ENCODE assay signal across 1 cellular context in genomic region chr11:61747389-61748285, GRCh38.
TF ChIP-seq lines count a peak whose summit lies in the region.

No MANE protein-coding gene starts in this region.

TF ChIP-seq in HepG2, 621 proteins besides CTCF, POLR2A, EP300 and RAD21 (continued from another document and continues in another):
- TF ChIP-seq ZNF687 (CRISPR knock-in tag; IDR thresholded peaks at IDR 0.05), result peak; percentile 92
- peak; percentile 57; the same call in 1 of the 2 replicates for TF ChIP-seq ZNF329 (CRISPR knock-in tag; IDR thresholded peaks at IDR 0.05; ENCODE audit: low read depth)
- peak; percentile 61; the same call in 1 of the 2 replicates for TF ChIP-seq SMC3 (IDR thresholded peaks at IDR 0.05; ENCODE audit: low read length)
- TF ChIP-seq ZKSCAN8 (CRISPR knock-in tag; IDR thresholded peaks at IDR 0.05; ENCODE audit: borderline replicate concordance), result no peak
- TF ChIP-seq SP1 (IDR thresholded peaks at IDR 0.05), result no peak
- peak; percentile 52; the same call in 1 of the 2 replicates for TF ChIP-seq SP1 (CRISPR knock-in tag; IDR thresholded peaks at IDR 0.05)
- 0 out of 2 replicates have a peak, but pooled peaks have one; percentile 11 for TF ChIP-seq GZF1 (CRISPR knock-in tag; IDR thresholded peaks at IDR 0.05)
- TF ChIP-seq PRDM15 (CRISPR knock-in tag; IDR thresholded peaks at IDR 0.05), result no peak
- TF ChIP-seq ZNF296 (CRISPR knock-in tag; conservative IDR thresholded peaks at IDR 0.05), result peak; percentile 86; the same call in 1 of the 2 replicates
- peak; percentile 57; the same call in 1 of the 2 replicates for TF ChIP-seq ZNF281 (CRISPR knock-in tag; IDR thresholded peaks at IDR 0.05; ENCODE audit: borderline replicate concordance)
- TF ChIP-seq ZNF207 (IDR thresholded peaks at IDR 0.05; ENCODE audit: borderline replicate concordance), result no peak
- no peak for TF ChIP-seq KDM5B (CRISPR knock-in tag; IDR thresholded peaks at IDR 0.05; ENCODE audit: borderline replicate concordance)
- TF ChIP-seq NCOA5 (CRISPR knock-in tag; IDR thresholded peaks at IDR 0.05), result no peak
- peak; percentile 69; the same call in 1 of the 2 replicates for TF ChIP-seq ZBTB7B (CRISPR knock-in tag; IDR thresholded peaks at IDR 0.05)
- TF ChIP-seq ZNF674 (CRISPR knock-in tag; IDR thresholded peaks at IDR 0.05; ENCODE audit: low read depth), result no peak
- TF ChIP-seq ZNF891 (CRISPR knock-in tag; IDR thresholded peaks at IDR 0.05), result no peak; the same call in 1 of the 2 replicates
- TF ChIP-seq ZNF280B (CRISPR knock-in tag; IDR thresholded peaks at IDR 0.05; ENCODE audit: borderline replicate concordance), result no peak
- no peak for TF ChIP-seq ATF4 (CRISPR knock-in tag; IDR thresholded peaks at IDR 0.05)
- TF ChIP-seq PHF8 (CRISPR knock-in tag; IDR thresholded peaks at IDR 0.05), result peak; percentile 50; the same call in 1 of the 2 replicates
- peak; percentile 68; the same call in 1 of the 2 replicates for TF ChIP-seq ZNF574 (CRISPR knock-in tag; IDR thresholded peaks at IDR 0.05)
- peak; percentile 65; the same call in 1 of the 2 replicates for TF ChIP-seq SPEN (CRISPR knock-in tag; IDR thresholded peaks at IDR 0.05; ENCODE audit: low read depth)
- TF ChIP-seq ZNF282 (IDR thresholded peaks at IDR 0.05; ENCODE audit: partially characterized antibody), result no peak
- no peak for TF ChIP-seq SOX6 (IDR thresholded peaks at IDR 0.05)
- TF ChIP-seq SOX6 (CRISPR knock-in tag; IDR thresholded peaks at IDR 0.05), result peak; percentile 50
- TF ChIP-seq TEAD3 (CRISPR knock-in tag; optimal IDR thresholded peaks at IDR 0.05; ENCODE audit: borderline replicate concordance), result peak; percentile 77
- peak; percentile 86; the same call in 1 of the 2 replicates for TF ChIP-seq MIER3 (CRISPR knock-in tag; IDR thresholded peaks at IDR 0.05; ENCODE audit: borderline replicate concordance)
- TF ChIP-seq ZNF839 (CRISPR knock-in tag; IDR thresholded peaks at IDR 0.05; ENCODE audit: borderline replicate concordance), result no peak; the same call in 1 of the 2 replicates
- peak; percentile 90 for TF ChIP-seq ZFY (CRISPR knock-in tag; IDR thresholded peaks at IDR 0.05)
- TF ChIP-seq ZNF362 (CRISPR knock-in tag; IDR thresholded peaks at IDR 0.05; ENCODE audit: borderline replicate concordance), result no peak
- no peak for TF ChIP-seq ZNF724P (CRISPR knock-in tag; IDR thresholded peaks at IDR 0.05; ENCODE audit: borderline replicate concordance)
- no peak for TF ChIP-seq ZFP36L1 (CRISPR knock-in tag; IDR thresholded peaks at IDR 0.05)
- no peak for TF ChIP-seq ZNF263 (CRISPR knock-in tag; IDR thresholded peaks at IDR 0.05)
- peak; percentile 33; the same call in 1 of the 2 replicates for TF ChIP-seq SP5 (CRISPR knock-in tag; IDR thresholded peaks at IDR 0.05; ENCODE audit: borderline replicate concordance, low read depth)
- no peak for TF ChIP-seq ZNF256 (CRISPR knock-in tag; conservative IDR thresholded peaks at IDR 0.05)
- no peak for TF ChIP-seq ZNF101 (CRISPR knock-in tag; IDR thresholded peaks at IDR 0.05; ENCODE audit: borderline replicate concordance, low read depth)
- TF ChIP-seq TRIM24 (CRISPR knock-in tag; IDR thresholded peaks at IDR 0.05), result no peak
- no peak for TF ChIP-seq ZNF713 (CRISPR knock-in tag; IDR thresholded peaks at IDR 0.05)
- TF ChIP-seq ZNF737 (CRISPR knock-in tag; IDR thresholded peaks at IDR 0.05; ENCODE audit: borderline replicate concordance), result no peak
- no peak for TF ChIP-seq AGO1 (IDR thresholded peaks at IDR 0.05; ENCODE audit: low read depth, low read length, poor library complexity, severe bottlenecking)
